Comparison of ENCODE assay signal across 8 cellular contexts in genomic region chr7:99374121-99375064, GRCh38. TPM values are rescaled to one million over a fixed set of nuclear protein-coding genes. Genes with fewer than 3 reads are reported as not detected.
DNase-seq lines count a peak whose midpoint lies in the region; ATAC-seq, FAIRE-seq and TF ChIP-seq lines count a peak whose summit lies in the region.

TSS of gene ARPC1B (plus strand) at chr7:99374730. CDS start at chr7:99385715, 10,985 bp downstream.

- TF ChIP-seq CTCF in WI38 (IDR thresholded peaks at IDR 0.05; ENCODE audit: low read depth, low read length): no peak
- no peak for TF ChIP-seq CTCF in cardiac fibroblast (IDR thresholded peaks at IDR 0.05; ENCODE audit: low read depth, low read length)
- no peak for TF ChIP-seq CTCF in kidney (IDR thresholded peaks at IDR 0.05; ENCODE audit: borderline replicate concordance, extremely low read depth, insufficient read depth)

- peaks cover 0 to 14% of the 10 kb centered on the region in 2 donors for H3K4me1 ChIP-seq in kidney (ENCODE audit: control insufficient read depth in 1 of 2, insufficient read depth in 1 of 2, low read depth in 1 of 2, low read length in 2 of 2)

- H3K9me3 ChIP-seq in kidney (ENCODE audit: control insufficient read depth in 1 of 2, low read length in 2 of 2): no peaks in the 10 kb centered on the region

- DNase-seq in NCI-H146 (lab: John Stamatoyannopoulos, UW) (peak; percentile 79), NCI-H146 treated with DMSO at 0.1 percent for 48 hours (lab: John Stamatoyannopoulos, UW; ENCODE audit: unreplicated experiment) (no peak), NCI-H1092 (lab: John Stamatoyannopoulos, UW) (peak; percentile 54), cardiac fibroblast (ENCODE audit: low read depth in 2 of 2) (peak; percentile 71 to 85), kidney (peak; percentile 95)
- peak in 3 of 4 experiments; percentile 79 to 88 (median 80) for DNase-seq in stimulated activated CD4-positive, alpha-beta T cell treated with anti-CD3 and anti-CD28 coated beads, Interleukin-1b, Interleukin-23, amount 100 ng/mL, for 24 hours (ENCODE audit: low read depth in 4 of 4, low spot score in 1 of 4)

- no peak within 1 kb of the TSS for H3K9ac ChIP-seq in kidney (ENCODE audit: low read length in 2 of 2)

- intact Hi-C loops in kidney (cut with DNase I): no loop called here

- ATAC-seq in HG02571 (IDR thresholded peaks at IDR 0.05; ENCODE audit: unreplicated experiment): peak; percentile 63

- peak within 1 kb of the TSS; percentile 65 to 74 for H3K27ac ChIP-seq in kidney (ENCODE audit: low read depth in 2 of 2, low read length in 2 of 2)

- FAIRE-seq in kidney (lab: Jason Lieb, UNC): no peak

- no peaks in the 10 kb centered on the region for H3K36me3 ChIP-seq in kidney (ENCODE audit: control insufficient read depth in 1 of 2, insufficient read depth in 2 of 2, low read length in 2 of 2)

- H3K4me3 ChIP-seq in WI38 (ENCODE audit: low read depth, low read length) (peak within 1 kb of the TSS; percentile 70), cardiac fibroblast (replicated peaks in 1 of 2; ENCODE audit: low read depth in 2 of 2, low read length in 2 of 2) (peak within 1 kb of the TSS; percentile 81 to 85), kidney (ENCODE audit: low read length in 2 of 2) (peak within 1 kb of the TSS; percentile 55 to 61)

RNA-seq across cellular contexts. Expression of gene ARPC1B, which starts in this region (rescaled TPM):
- total RNA-seq in kidney: 216 TPM
- polyA plus RNA-seq in kidney (ENCODE audit: insufficient read depth, low read depth, low replicate concordance): 74.1 TPM
